18 cellular contexts compared by ENCODE assay signal in genomic region chr14:96088131-96088880, GRCh38. TPM values are rescaled to one million over a fixed set of nuclear protein-coding genes. Genes with fewer than 3 reads are reported as not detected.
DNase-seq lines count a peak whose midpoint lies in the region; ATAC-seq and TF ChIP-seq lines count a peak whose summit lies in the region.
"Had no signal": no experiment of that assay in that cellular context is flagged by ENCODE, and none has a peak within 500 bp of the region (broad histone marks: within the 10 kb centered on the region; RNA-seq: fewer than 3 reads in every experiment).

No MANE protein-coding gene starts in this region.

- H3K4me3 Mint-ChIP-seq in activated naive CD8-positive, alpha-beta T cell treated with anti-CD3 and anti-CD28 coated beads, Interleukin-2, amount 10 ng/mL, durations not matched to agents 7 days and 5 days = no peak overlapping the region
- H3K4me3 Mint-ChIP-seq in activated naive CD8-positive, alpha-beta T cell treated with anti-CD3 and anti-CD28 coated beads for 36 hours = no peak overlapping the region
- no peak overlapping the region for H3K4me3 Mint-ChIP-seq in chondrocyte (ENCODE audit: unreplicated experiment)
- no peak overlapping the region for H3K4me3 Mint-ChIP-seq in activated T-helper 2 cell treated with anti-CD3 and anti-CD28 coated beads, Interferon-gamma antibody, Interleukin-2, Interleukin-4, amounts not matched to agents 10 μg/mL and 5 μg/mL and 100 μg/mL, durations not matched to agents 14 hours and 24 hours and 36 hours (ENCODE audit: low read depth)
- no peak overlapping the region for H3K4me3 Mint-ChIP-seq in Caco-2 (ENCODE audit: unreplicated experiment)
- H3K4me3 Mint-ChIP-seq: CD4-positive, alpha-beta memory T cell; GM23338 had no signal

- peak; percentile 12 for DNase-seq in activated naive CD8-positive, alpha-beta T cell treated with anti-CD3 and anti-CD28 coated beads, Interleukin-2, amount 10 ng/mL, durations not matched to agents 7 days and 5 days
- DNase-seq in activated naive CD8-positive, alpha-beta T cell treated with anti-CD3 and anti-CD28 coated beads for 36 hours = no peak
- peak; percentile 97 to 99 for DNase-seq in NCI-H524 (lab: John Stamatoyannopoulos, UW)
- peak; percentile 64 for DNase-seq in chondrocyte (ENCODE audit: low spot score)
- peak; percentile 42 for DNase-seq in spleen
- no peak for DNase-seq in activated T-helper 2 cell treated with anti-CD3 and anti-CD28 coated beads, Interferon-gamma antibody, Interleukin-2, Interleukin-4, amounts not matched to agents 10 μg/mL and 5 μg/mL and 100 μg/mL, durations not matched to agents 14 hours and 24 hours and 36 hours (ENCODE audit: low spot score)
- DNase-seq in Caco-2 = no peak
- DNase-seq: CD4-positive, alpha-beta memory T cell; DND-41; NCI-H1092 treated with DMSO at 0.1 percent for 48 hours; NCI-H146; NCI-H2081 treated with DMSO at 0.1 percent for 48 hours; NCI-H510A; PC-9; SJCRH30 had no signal

- H3K9me3 ChIP-seq in spleen (no peaks in the 10 kb centered on the region), Caco-2 (no peaks in the 10 kb centered on the region)
- H3K9me3 ChIP-seq: SJCRH30 had no signal

- H3K27me3 ChIP-seq in spleen (replicated peaks in 1 of 7) (peaks cover 0 to 25% (median 0%) of the 10 kb centered on the region in 7 donors), Caco-2 (replicated peaks; ENCODE audit: control insufficient read depth, insufficient read depth, low read length) (no peaks in the 10 kb centered on the region)
- H3K27me3 ChIP-seq: SJCRH30 had no signal

- TF ChIP-seq POLR2A in spleen (IDR thresholded peaks at IDR 0.05) = no peak

- H3K9me3 Mint-ChIP-seq in activated naive CD8-positive, alpha-beta T cell treated with anti-CD3 and anti-CD28 coated beads, Interleukin-2, amount 10 ng/mL, durations not matched to agents 7 days and 5 days = no peaks in the 10 kb centered on the region
- H3K9me3 Mint-ChIP-seq in activated naive CD8-positive, alpha-beta T cell treated with anti-CD3 and anti-CD28 coated beads for 36 hours = no peaks in the 10 kb centered on the region
- H3K9me3 Mint-ChIP-seq in chondrocyte (ENCODE audit: low read depth) = no peaks in the 10 kb centered on the region
- H3K9me3 Mint-ChIP-seq in activated T-helper 2 cell treated with anti-CD3 and anti-CD28 coated beads, Interferon-gamma antibody, Interleukin-2, Interleukin-4, amounts not matched to agents 10 μg/mL and 5 μg/mL and 100 μg/mL, durations not matched to agents 14 hours and 24 hours and 36 hours = no peaks in the 10 kb centered on the region
- H3K9me3 Mint-ChIP-seq in Caco-2 (ENCODE audit: unreplicated experiment) = no peaks in the 10 kb centered on the region
- H3K9me3 Mint-ChIP-seq: CD4-positive, alpha-beta memory T cell; GM23338 had no signal

- H3K36me3 Mint-ChIP-seq in activated naive CD8-positive, alpha-beta T cell treated with anti-CD3 and anti-CD28 coated beads, Interleukin-2, amount 10 ng/mL, durations not matched to agents 7 days and 5 days = no peaks in the 10 kb centered on the region
- H3K36me3 Mint-ChIP-seq in activated naive CD8-positive, alpha-beta T cell treated with anti-CD3 and anti-CD28 coated beads for 36 hours = no peaks in the 10 kb centered on the region
- peaks cover 17% of the 10 kb centered on the region for H3K36me3 Mint-ChIP-seq in chondrocyte (ENCODE audit: low read depth)
- H3K36me3 Mint-ChIP-seq in activated T-helper 2 cell treated with anti-CD3 and anti-CD28 coated beads, Interferon-gamma antibody, Interleukin-2, Interleukin-4, amounts not matched to agents 10 μg/mL and 5 μg/mL and 100 μg/mL, durations not matched to agents 14 hours and 24 hours and 36 hours (ENCODE audit: low read depth) = no peaks in the 10 kb centered on the region
- no peaks in the 10 kb centered on the region for H3K36me3 Mint-ChIP-seq in Caco-2 (ENCODE audit: insufficient read depth, unreplicated experiment)

- peaks cover 0 to 12% (median 0%) of the 10 kb centered on the region in 6 donors for H3K36me3 ChIP-seq in spleen
- no peaks in the 10 kb centered on the region for H3K36me3 ChIP-seq in Caco-2 (ENCODE audit: control insufficient read depth, insufficient read depth, low read length)
- H3K36me3 ChIP-seq: SJCRH30 had no signal

- no peak for ATAC-seq in activated naive CD8-positive, alpha-beta T cell treated with anti-CD3 and anti-CD28 coated beads, Interleukin-2, amount 10 ng/mL, durations not matched to agents 7 days and 5 days (ENCODE audit: low read depth)
- no peak for ATAC-seq in HG02642 (IDR thresholded peaks at IDR 0.05; ENCODE audit: poor library complexity, unreplicated experiment)
- ATAC-seq: GM23338, HCT116 had no signal

- H3K27me3 Mint-ChIP-seq in activated naive CD8-positive, alpha-beta T cell treated with anti-CD3 and anti-CD28 coated beads, Interleukin-2, amount 10 ng/mL, durations not matched to agents 7 days and 5 days = no peaks in the 10 kb centered on the region
- peaks cover 4% of the 10 kb centered on the region for H3K27me3 Mint-ChIP-seq in activated naive CD8-positive, alpha-beta T cell treated with anti-CD3 and anti-CD28 coated beads for 36 hours
- no peaks in the 10 kb centered on the region for H3K27me3 Mint-ChIP-seq in chondrocyte (ENCODE audit: low read depth)
- H3K27me3 Mint-ChIP-seq in activated T-helper 2 cell treated with anti-CD3 and anti-CD28 coated beads, Interferon-gamma antibody, Interleukin-2, Interleukin-4, amounts not matched to agents 10 μg/mL and 5 μg/mL and 100 μg/mL, durations not matched to agents 14 hours and 24 hours and 36 hours (ENCODE audit: low read depth) = no peaks in the 10 kb centered on the region
- H3K27me3 Mint-ChIP-seq in Caco-2 (ENCODE audit: insufficient read depth, unreplicated experiment) = peaks cover 3% of the 10 kb centered on the region

- no peak overlapping the region for H3K27ac Mint-ChIP-seq in activated naive CD8-positive, alpha-beta T cell treated with anti-CD3 and anti-CD28 coated beads, Interleukin-2, amount 10 ng/mL, durations not matched to agents 7 days and 5 days
- no peak overlapping the region for H3K27ac Mint-ChIP-seq in activated naive CD8-positive, alpha-beta T cell treated with anti-CD3 and anti-CD28 coated beads for 36 hours
- H3K27ac Mint-ChIP-seq in chondrocyte (ENCODE audit: unreplicated experiment) (no peak overlapping the region), Caco-2 (ENCODE audit: unreplicated experiment) (no peak overlapping the region)
- H3K27ac Mint-ChIP-seq in activated T-helper 2 cell treated with anti-CD3 and anti-CD28 coated beads, Interferon-gamma antibody, Interleukin-2, Interleukin-4, amounts not matched to agents 10 μg/mL and 5 μg/mL and 100 μg/mL, durations not matched to agents 14 hours and 24 hours and 36 hours = no peak overlapping the region
- H3K27ac Mint-ChIP-seq: CD4-positive, alpha-beta memory T cell; GM23338 had no signal

- H3K27ac ChIP-seq in spleen = no peak overlapping the region
- H3K27ac ChIP-seq: PC-9, SJCRH30 had no signal

- H3K4me3 ChIP-seq in spleen = no peak overlapping the region
- no peak overlapping the region for H3K4me3 ChIP-seq in Caco-2 (ENCODE audit: low read depth, low read length)
- H3K4me3 ChIP-seq: GM23338, PC-9, SJCRH30 had no signal

- 89 to 92% (median 90%) methylated on average over 15 of the region's 15 CpGs for WGBS in spleen, 5 donors

- CTCF ChIA-PET in Caco-2 (lab: Charles Lee) = no interaction called here

- BruUV-seq in Caco-2 (replicated peaks; lab: Mats Ljungman, UMichigan) = no TSS peak

- no peaks in the 10 kb centered on the region for H3K4me1 Mint-ChIP-seq in activated naive CD8-positive, alpha-beta T cell treated with anti-CD3 and anti-CD28 coated beads, Interleukin-2, amount 10 ng/mL, durations not matched to agents 7 days and 5 days
- H3K4me1 Mint-ChIP-seq in activated naive CD8-positive, alpha-beta T cell treated with anti-CD3 and anti-CD28 coated beads for 36 hours = no peaks in the 10 kb centered on the region
- peaks cover 67% of the 10 kb centered on the region for H3K4me1 Mint-ChIP-seq in chondrocyte (ENCODE audit: low read depth)
- no peaks in the 10 kb centered on the region for H3K4me1 Mint-ChIP-seq in activated T-helper 2 cell treated with anti-CD3 and anti-CD28 coated beads, Interferon-gamma antibody, Interleukin-2, Interleukin-4, amounts not matched to agents 10 μg/mL and 5 μg/mL and 100 μg/mL, durations not matched to agents 14 hours and 24 hours and 36 hours (ENCODE audit: low read depth)
- H3K4me1 Mint-ChIP-seq in Caco-2 (ENCODE audit: low read depth, unreplicated experiment) = no peaks in the 10 kb centered on the region
- H3K4me1 Mint-ChIP-seq: CD4-positive, alpha-beta memory T cell had no signal

- intact Hi-C loops in spleen (cut with DNase I; ENCODE audit: low total_unique reads) (no loop called here), Caco-2 (cut with micrococcal nuclease; ENCODE audit: unreplicated experiment) (no loop called here)
- intact Hi-C loops in activated T-helper 2 cell treated with anti-CD3 and anti-CD28 coated beads, Interferon-gamma antibody, Interleukin-2, Interleukin-4, amounts not matched to agents 10 μg/mL and 5 μg/mL and 100 μg/mL, durations not matched to agents 14 hours and 24 hours and 36 hours (cut with micrococcal nuclease) = no loop called here

- POLR2A ChIA-PET in activated naive CD8-positive, alpha-beta T cell treated with anti-CD3 and anti-CD28 coated beads, Interleukin-2, amount 10 ng/mL, durations not matched to agents 7 days and 5 days (lab: Charles Lee) = no interaction called here
- POLR2A ChIA-PET in Caco-2 (lab: Charles Lee) = no interaction called here

- H3K4me1 ChIP-seq in spleen (peaks cover 0 to 8% (median 0%) of the 10 kb centered on the region in 6 donors), Caco-2 (no peaks in the 10 kb centered on the region)

- TF ChIP-seq CTCF in chondrocyte (IDR thresholded peaks at IDR 0.05) (no peak), spleen (IDR thresholded peaks at IDR 0.05 in 8 of 11, conservative IDR thresholded peaks at IDR 0.05 in 3 of 11) (no peak), Caco-2 (IDR thresholded peaks at IDR 0.05; ENCODE audit: insufficient read depth in 1 of 2, low read depth in 1 of 2, low read length in 1 of 2, severe bottlenecking in 1 of 2, unreplicated experiment in 1 of 2) (no peak)

RNA-seq across cellular contexts. Expression of gene C14orf132, which starts 49.1 kb away (rescaled TPM):
- total RNA-seq in activated naive CD8-positive, alpha-beta T cell treated with anti-CD3 and anti-CD28 coated beads, Interleukin-2, amount 10 ng/mL, durations not matched to agents 7 days and 5 days = 1 to 10 TPM; 1.7 to 2.1 TPM
- 1 to 10 TPM; 1.7 to 2.2 TPM for total RNA-seq in activated naive CD8-positive, alpha-beta T cell treated with anti-CD3 and anti-CD28 coated beads for 36 hours
- 33.0 to 99.3 TPM (median 33.2 TPM) in 3 replicates for total RNA-seq in chondrocyte
- total RNA-seq in spleen = 10 to 100 TPM in 4 of 7 donors, 1 to 10 TPM in 3; 3.0 to 16.4 (median 10.2) TPM
- 1 to 10 TPM; 1.8 to 3.5 (median 1.8) TPM for polyA plus RNA-seq in spleen
- 1.1 and 1.6 TPM in 2 replicates for total RNA-seq in activated T-helper 2 cell treated with anti-CD3 and anti-CD28 coated beads, Interferon-gamma antibody, Interleukin-2, Interleukin-4, amounts not matched to agents 10 μg/mL and 5 μg/mL and 100 μg/mL, durations not matched to agents 14 hours and 24 hours and 36 hours
- 0.05 and 0.20 TPM in 2 replicates for total RNA-seq in Caco-2 (2022)
- total RNA-seq: PC-9, SJCRH30 had no signal

Comparison
In these comparisons a context has a peak if more than half of its experiments do, and no peak if none do; other contexts are left out.
1. DNase-seq: peak in activated naive CD8-positive, alpha-beta T cell treated with anti-CD3 and anti-CD28 coated beads, Interleukin-2, amount 10 ng/mL, durations not matched to agents 7 days and 5 days (single experiment), NCI-H524 (2 of 2), chondrocyte (single experiment) and spleen (single experiment); none in activated naive CD8-positive, alpha-beta T cell treated with anti-CD3 and anti-CD28 coated beads for 36 hours (single experiment), activated T-helper 2 cell treated with anti-CD3 and anti-CD28 coated beads, Interferon-gamma antibody, Interleukin-2, Interleukin-4, amounts not matched to agents 10 μg/mL and 5 μg/mL and 100 μg/mL, durations not matched to agents 14 hours and 24 hours and 36 hours (single experiment) and Caco-2 (0 of 2).